ENCODE assay signal across 15 cellular contexts in genomic region chr10:29131952-29132820, GRCh38.
DNase-seq lines count a peak whose midpoint lies in the region; ATAC-seq, FAIRE-seq and TF ChIP-seq lines count a peak whose summit lies in the region.
"Had no signal": no experiment of that assay in that cellular context is flagged by ENCODE, and none has a peak within 500 bp of the region (broad histone marks: within the 10 kb centered on the region; RNA-seq: fewer than 3 reads in every experiment).

No MANE protein-coding gene starts in this region.

- DNase-seq in NCI-H2081 (lab: John Stamatoyannopoulos, UW) (peak; percentile 13 to 69), NCI-H2081 treated with DMSO at 0.1 percent for 48 hours (lab: John Stamatoyannopoulos, UW) (no peak), K562 (ENCODE audit: extremely low read depth in 1 of 4, low spot score in 3 of 4) (peak; percentile 50 to 92 (median 74)), left ventricle myocardium superior (peak; percentile 57), uterus (no peak), iPS-NIHi11 (ENCODE audit: low spot score) (no peak), RKO (ENCODE audit: low spot score) (no peak), NCI-H128 (lab: John Stamatoyannopoulos, UW; ENCODE audit: unreplicated experiment) (no peak)
- DNase-seq: activated gamma-delta T cell treated with Interleukin-2 at 50 U/mL for 16 hours; effector memory CD4-positive, alpha-beta T cell; NCI-H1694 treated with DMSO at 0.1 percent for 48 hours; retina had no signal

- no peaks in the 10 kb centered on the region for H3K79me2 ChIP-seq in K562 (ENCODE audit: control insufficient read depth, insufficient read depth, low read length)

- TF ChIP-seq CTCF in K562 (IDR thresholded peaks at IDR 0.05 in 2 of 3, conservative IDR thresholded peaks at IDR 0.05 in 1 of 3; ENCODE audit: insufficient read depth in 2 of 3, low read depth in 1 of 3, low read length in 3 of 3), result no peak
- TF ChIP-seq CTCF in uterus (IDR thresholded peaks at IDR 0.05), result no peak

- peaks cover 15 to 29% of the 10 kb centered on the region in 2 experiments for H3K4me1 ChIP-seq in K562 (replicated peaks in 1 of 2; ENCODE audit: control insufficient read depth in 2 of 2, insufficient read depth in 2 of 2, low read length in 2 of 2)
- H3K4me1 ChIP-seq in uterus, result no peaks in the 10 kb centered on the region

- WGBS in K562 (ENCODE audit: insufficient coverage, low coverage, missing lambda C conversion rate), result 8% methylated on average over 17 of the region's 17 CpGs

- peak; percentile 99 for FAIRE-seq in K562 (lab: Jason Lieb, UNC)
- FAIRE-seq: A204.1, RCC 7860 had no signal

- POLR2A ChIA-PET in K562 (lab: Yijun Ruan, JAX), result interaction anchor here (1.0 to 1.9 kb wide), 9 partner anchors 9 to 468 kb away, joined by 3 to 10 read pairs (median 5); no protein-coding TSS in a partner anchor

- CTCF ChIA-PET in K562 (lab: Yijun Ruan, JAX; ENCODE audit: low intra/inter-chr PET ratio), result no interaction called here

- H3K36me3 ChIP-seq in K562 (ENCODE audit: control insufficient read depth, insufficient read depth, low read length) (no peaks in the 10 kb centered on the region), uterus (no peaks in the 10 kb centered on the region)

- peak; percentile 97 for ATAC-seq in K562
- ATAC-seq in left ventricle myocardium superior, result peak; percentile 89
- ATAC-seq: activated CD4-positive, CD25-positive, alpha-beta regulatory T cell treated with anti-CD3 and anti-CD28 coated beads, Interleukin-2, amount 50 U/mL, for 24 hours had no signal

- H3K27ac ChIP-seq in K562 (ENCODE audit: extremely low read depth, low read depth, low read length) (peak overlapping the region; percentile 70), uterus (peak overlapping the region; percentile 24 to 36)

- H3K9me1 ChIP-seq in K562 (ENCODE audit: control insufficient read depth, insufficient read depth, low read length), result no peaks in the 10 kb centered on the region

- in situ Hi-C loops in K562 (cut with MboI), result loop anchor here (25.0 kb wide), 1 partner anchor 470 kb away; no protein-coding TSS in a partner anchor

- no peaks in the 10 kb centered on the region for H3K9me3 ChIP-seq in K562 (replicated peaks; ENCODE audit: control insufficient read depth, insufficient read depth, low read depth, low read length)
- no peaks in the 10 kb centered on the region for H3K9me3 ChIP-seq in uterus

- peak overlapping the region; percentile 4; the same call in 1 of the 2 replicates for H3K4me3 ChIP-seq in K562
- H3K4me3 ChIP-seq in uterus, result no peak overlapping the region

- no TSS peak for BruUV-seq in K562 (replicated peaks; lab: Mats Ljungman, UMichigan)

- TF ChIP-seq POLR2A in K562 (conservative IDR thresholded peaks at IDR 0.05) (no peak), uterus (IDR thresholded peaks at IDR 0.05) (no peak)

- H3K4me2 ChIP-seq in K562 (ENCODE audit: insufficient read depth, low read length), result peak overlapping the region; percentile 74

- intact Hi-C loops in K562 (cut with micrococcal nuclease), result loop anchor here (2.0 to 5.0 kb wide), 3 partner anchors 125 to 470 kb away; partner anchors contain the start of gene BAMBI
- intact Hi-C loops in left ventricle myocardium superior (cut with micrococcal nuclease), result no loop called here
- intact Hi-C loops in uterus (cut with DNase I; ENCODE audit: low total_unique reads), result no loop called here

- peak overlapping the region; percentile 71 for H2AFZ ChIP-seq in K562 (ENCODE audit: low read depth, low read length)

- no peaks in the 10 kb centered on the region for H4K20me1 ChIP-seq in K562 (replicated peaks; ENCODE audit: control insufficient read depth, insufficient read depth, low read length)

- H3K9ac ChIP-seq in K562 (ENCODE audit: insufficient read depth in 1 of 2, low read depth in 2 of 2, low read length in 2 of 2), result peak overlapping the region; percentile 30 to 73; a peak in 2 of 4 replicates

- TF ChIP-seq RAD21 in K562 (CRISPR knock-in tag; conservative IDR thresholded peaks at IDR 0.05 in 1 of 2, IDR thresholded peaks at IDR 0.05 in 1 of 2), result peak; percentile 6 to 16; a peak in 1 of 4 replicates

- H3K27me3 ChIP-seq in K562 (ENCODE audit: control insufficient read depth in 2 of 2, insufficient read depth in 2 of 2, low read length in 2 of 2) (no peaks in the 10 kb centered on the region), uterus (no peaks in the 10 kb centered on the region)

- TF ChIP-seq EP300 in K562 (IDR thresholded peaks at IDR 0.05; ENCODE audit: low read length), result peak; percentile 91

TF ChIP-seq in K562, 482 proteins besides CTCF, POLR2A, EP300 and RAD21 (continues in another document):
- TF ChIP-seq CREB3 (tag; conservative IDR thresholded peaks at IDR 0.05; ENCODE audit: low read depth), result peak; percentile 44; the same call in 1 of the 2 replicates
- no peak for TF ChIP-seq ZNF511 (CRISPR knock-in tag; IDR thresholded peaks at IDR 0.05)
- TF ChIP-seq ZNF584 (CRISPR knock-in tag; IDR thresholded peaks at IDR 0.05; ENCODE audit: low read depth), result 0 out of 2 replicates have a peak, but pooled peaks have one; percentile 43
- peak; percentile 29; the same call in 1 of the 2 replicates for TF ChIP-seq FOXA1 (IDR thresholded peaks at IDR 0.05; ENCODE audit: borderline replicate concordance)
- peak; percentile 92 for TF ChIP-seq JUND (IDR thresholded peaks at IDR 0.05; ENCODE audit: borderline replicate concordance, low read depth, low read length)
- TF ChIP-seq JUND (tag; IDR thresholded peaks at IDR 0.05; ENCODE audit: borderline replicate concordance, low read depth, low read length), result peak; percentile 75; the same call in 1 of the 3 replicates
- no peak for TF ChIP-seq NFE2 (IDR thresholded peaks at IDR 0.05; ENCODE audit: low read depth)
- no peak for TF ChIP-seq TEAD1 (CRISPR knock-in tag; IDR thresholded peaks at IDR 0.05)
- peak; percentile 89 for TF ChIP-seq FOSL1 (tag; conservative IDR thresholded peaks at IDR 0.05)
- no peak for TF ChIP-seq RFX1 (IDR thresholded peaks at IDR 0.05)
- no peak for TF ChIP-seq FOXP1 (CRISPR knock-in tag; IDR thresholded peaks at IDR 0.05)
- TF ChIP-seq TRIM24 (IDR thresholded peaks at IDR 0.05), result peak; percentile 78
- no peak for TF ChIP-seq MLLT1 (IDR thresholded peaks at IDR 0.05)

Comparison
In these comparisons a context has a peak if more than half of its experiments do, and no peak if none do; other contexts are left out.
1. DNase-seq: peak in NCI-H2081 (2 of 2), K562 (4 of 4) and left ventricle myocardium superior (single experiment); none in NCI-H2081 treated with DMSO at 0.1 percent for 48 hours (single experiment), uterus (0 of 2), iPS-NIHi11 (single experiment), RKO (single experiment) and NCI-H128 (single experiment).